In the genomic region with DNA sequence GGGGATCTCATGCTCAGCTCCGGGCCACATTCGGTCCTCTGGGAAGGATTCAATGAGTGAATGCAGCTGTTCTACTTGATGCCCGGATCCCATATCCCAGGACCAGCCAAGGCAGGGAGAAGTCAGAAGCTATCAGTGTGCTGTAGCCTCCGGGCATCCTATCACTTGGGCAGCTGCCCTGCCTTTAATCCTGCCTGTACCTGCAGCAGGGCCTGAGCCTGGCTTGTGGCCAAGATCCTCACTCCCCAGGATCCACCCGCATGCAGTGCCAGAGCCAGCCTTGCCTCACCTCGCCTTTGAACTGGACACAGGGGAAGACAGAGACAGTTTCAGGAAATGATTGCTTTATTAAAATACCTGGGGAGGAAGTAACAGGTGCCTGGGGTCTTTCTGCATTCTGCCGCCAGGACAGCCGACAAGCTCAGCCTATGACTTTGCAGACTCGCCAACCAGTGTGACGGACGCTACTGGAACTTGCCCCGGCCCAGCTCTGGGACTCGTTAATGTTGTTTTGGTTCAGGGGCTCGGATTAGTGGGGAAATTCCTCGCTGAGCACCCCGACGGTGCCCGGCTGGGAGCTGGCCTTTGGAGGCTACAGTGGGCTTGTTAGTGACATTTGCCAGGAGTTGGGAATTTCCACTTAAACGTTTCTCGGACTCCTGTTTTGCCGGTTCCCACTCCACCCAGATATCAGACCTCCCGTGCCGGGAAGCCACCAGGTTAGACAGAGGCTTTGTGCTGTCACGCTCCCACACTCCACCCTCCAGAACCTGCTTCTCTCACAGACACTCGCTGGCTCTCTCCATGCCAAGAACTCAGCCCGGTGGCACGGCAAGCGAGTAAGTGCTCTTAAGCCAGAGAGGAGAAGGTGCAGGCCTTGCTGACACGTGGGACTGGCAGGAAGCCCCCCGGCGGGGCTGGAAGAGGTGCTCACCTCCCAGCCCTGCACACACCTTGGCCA, we compare ENCODE assay signal across 8 cellular contexts. TPM values are rescaled to one million over a fixed set of nuclear protein-coding genes. Genes with fewer than 3 reads are reported as not detected.
DNase-seq lines count a peak whose midpoint lies in the region; ATAC-seq and TF ChIP-seq lines count a peak whose summit lies in the region.

No MANE protein-coding gene starts in this region.

- no peak for ATAC-seq in GM21825 (IDR thresholded peaks at IDR 0.05; ENCODE audit: unreplicated experiment)

- H3K9me3 ChIP-seq in BLaER1 (no peaks in the 10 kb centered on the region), ectodermal cell (ENCODE audit: control insufficient read depth, low read length) (no peaks in the 10 kb centered on the region)

- peak overlapping the region; percentile 72 for H3K4me3 Mint-ChIP-seq in nephron progenitor cell

- no peak for TF ChIP-seq CTCF in nephron progenitor cell (IDR thresholded peaks at IDR 0.05)

- H3K4me1 Mint-ChIP-seq in nephron progenitor cell: peaks cover 39% of the 10 kb centered on the region

- 86 to 90% methylated on average over 31 of the region's 31 CpGs for whole genome bisulfite sequencing in ectodermal cell, 2 experiments

- no peak overlapping the region for H3K27ac Mint-ChIP-seq in nephron progenitor cell

- H3K4me1 ChIP-seq in BLaER1 (peaks cover 33% of the 10 kb centered on the region), ectodermal cell (ENCODE audit: control insufficient read depth, insufficient read depth, low read length) (peaks cover 15% of the 10 kb centered on the region)

- H3K36me3 Mint-ChIP-seq in nephron progenitor cell (ENCODE audit: low read depth): no peaks in the 10 kb centered on the region

- peak overlapping the region; percentile 70 for H3K4me2 ChIP-seq in BLaER1

- peaks cover 7% of the 10 kb centered on the region for H3K27me3 ChIP-seq in BLaER1
- peaks cover 3% of the 10 kb centered on the region for H3K27me3 ChIP-seq in ectodermal cell (ENCODE audit: control insufficient read depth, insufficient read depth, low read length, poor library complexity, severe bottlenecking)

- no peaks in the 10 kb centered on the region for H3K36me3 ChIP-seq in BLaER1
- no peaks in the 10 kb centered on the region for H3K36me3 ChIP-seq in ectodermal cell (ENCODE audit: control insufficient read depth, insufficient read depth, low read length)

- H4K20me1 ChIP-seq in BLaER1: no peaks in the 10 kb centered on the region

- H3K9ac ChIP-seq in BLaER1: no peak overlapping the region

- H3K4me3 ChIP-seq in BLaER1: no peak overlapping the region
- peak overlapping the region; percentile 18 for H3K4me3 ChIP-seq in ectodermal cell (ENCODE audit: insufficient read depth, low read depth, low read length)

- H3K27ac ChIP-seq in BLaER1: no peak overlapping the region
- no peak overlapping the region for H3K27ac ChIP-seq in ectodermal cell (ENCODE audit: insufficient read depth, low read depth, low read length, poor library complexity, severe bottlenecking)

- H3K27me3 Mint-ChIP-seq in nephron progenitor cell (ENCODE audit: low read depth, poor library complexity): peaks cover 13% of the 10 kb centered on the region

- DNase-seq in NCI-H146 (lab: John Stamatoyannopoulos, UW) (peak; percentile 82), nephron progenitor cell (no peak), HuH-7.5 (ENCODE audit: low spot score) (no peak), middle frontal gyrus (ENCODE audit: extremely low spot score, low spot score) (no peak), SKM-1 (lab: John Stamatoyannopoulos, UW; ENCODE audit: unreplicated experiment) (no peak)

- no peaks in the 10 kb centered on the region for H3K9me3 Mint-ChIP-seq in nephron progenitor cell

RNA-seq across cellular contexts. Expression of a gene that starts 0.7 kb away (rescaled TPM):
- polyA plus RNA-seq in ectodermal cell (2013, experiment 1 of 4): 3.4 TPM
- 3.5 TPM for polyA plus RNA-seq in ectodermal cell (2013, experiment 2 of 4)
- 4.1 TPM for polyA plus RNA-seq in ectodermal cell (2013, experiment 3 of 4)
- 4.5 TPM for polyA plus RNA-seq in ectodermal cell (2013, experiment 4 of 4)

RNA-seq across cellular contexts. Expression of a gene that starts 50.9 kb away (rescaled TPM):
- 22.0 TPM for polyA plus RNA-seq in ectodermal cell (2013, experiment 1 of 4)
- polyA plus RNA-seq in ectodermal cell (2013, experiment 2 of 4): 26.9 TPM
- 19.4 TPM for polyA plus RNA-seq in ectodermal cell (2013, experiment 3 of 4)
- 20.0 TPM for polyA plus RNA-seq in ectodermal cell (2013, experiment 4 of 4)
